Comparison of ENCODE assay signal across 8 cellular contexts in genomic region chr6:29964904-29965872, GRCh38. TPM values are rescaled to one million over a fixed set of nuclear protein-coding genes. Genes with fewer than 3 reads are reported as not detected.
A peak's percentile ranks its signal among the peaks of the same experiment; 100 is the strongest.
DNase-seq lines count a peak whose midpoint lies in the region; ATAC-seq and TF ChIP-seq lines count a peak whose summit lies in the region.

No MANE protein-coding gene starts in this region.

- H3K27ac ChIP-seq in coronary artery (peak overlapping the region; percentile 66 to 84), left lung (peak overlapping the region; percentile 92 to 93)

- intact Hi-C loops in left lung (cut with DNase I): no loop called here

- no peaks in the 10 kb centered on the region for H3K36me3 ChIP-seq in left lung

- peak overlapping the region; percentile 61 for H3K4me3 ChIP-seq in coronary artery
- H3K4me3 ChIP-seq in left lung: peak overlapping the region; percentile 10 to 26

- no peaks in the 10 kb centered on the region for H3K9me3 ChIP-seq in left lung

- ATAC-seq in HG03432 (IDR thresholded peaks at IDR 0.05; ENCODE audit: unreplicated experiment) (peak; percentile 92), left lung (peak; percentile 86)

- H3K4me1 ChIP-seq in left lung: peaks cover 19 to 47% of the 10 kb centered on the region in 2 donors

- peak; percentile 69 for DNase-seq in AG20443 (ENCODE audit: low spot score)
- peak; percentile 65 to 84 for DNase-seq in NCI-H524 (lab: John Stamatoyannopoulos, UW)
- peak; percentile 77 for DNase-seq in activated CD4-positive, alpha-beta T cell treated with anti-CD3 and anti-CD28 coated beads for 48 hours
- DNase-seq in coronary artery (ENCODE audit: low spot score): no peak
- peak; percentile 87 to 90 for DNase-seq in left lung
- peak; percentile 68 for DNase-seq in stimulated activated CD4-positive, alpha-beta T cell treated with anti-CD3 and anti-CD28 coated beads, Interleukin-2, amount 100 ng/mL, for 4 hours (ENCODE audit: low read depth)

- H3K27me3 ChIP-seq in left lung: no peaks in the 10 kb centered on the region

- TF ChIP-seq CTCF in coronary artery (IDR thresholded peaks at IDR 0.05): no peak
- TF ChIP-seq CTCF in left lung (IDR thresholded peaks at IDR 0.05): no peak

- TF ChIP-seq POLR2A in GM19099 (IDR thresholded peaks at IDR 0.05; ENCODE audit: extremely low read depth, insufficient read length, low read depth): peak; percentile 64

RNA-seq across cellular contexts. Expression of gene HLA-A, which starts 22.9 kb away (rescaled TPM):
- total RNA-seq in left lung: 1,000 to 10,000 TPM in 1 of 2 donors, 100 to 1,000 TPM in 1; 930 to 1,150 TPM
